1 cellular context compared by ENCODE assay signal in the genomic region with DNA sequence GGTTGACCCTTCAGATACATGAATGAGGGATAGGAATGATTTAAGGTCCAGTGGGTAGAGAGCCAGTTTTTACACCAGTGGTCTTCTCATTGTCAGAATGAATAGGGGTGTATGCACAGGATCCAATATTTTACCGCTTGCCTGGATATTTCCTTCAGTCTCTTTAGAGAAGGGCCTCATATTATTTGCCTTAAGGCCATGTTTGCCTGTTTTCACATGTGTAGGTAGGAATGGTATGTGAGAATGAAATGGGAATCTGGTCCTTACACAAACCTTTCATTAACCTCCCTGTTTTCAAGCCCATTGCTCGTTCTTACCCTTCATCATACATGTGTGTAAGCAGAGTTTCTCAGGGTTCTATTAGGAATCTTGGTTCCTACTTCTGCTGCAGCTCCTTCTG.
TF ChIP-seq lines count a peak whose summit lies in the region.

No MANE protein-coding gene starts in this region.

TF ChIP-seq in H1, 55 proteins besides CTCF, POLR2A, EP300 and RAD21 (continued from another document):
- TF ChIP-seq BACH1 (IDR thresholded peaks at IDR 0.05; ENCODE audit: low read length) (no peak), CTBP2 (IDR thresholded peaks at IDR 0.05; ENCODE audit: borderline replicate concordance, insufficient read depth, insufficient read length, low read length) (no peak), CREB1 (IDR thresholded peaks at IDR 0.05) (no peak), HDAC2 (IDR thresholded peaks at IDR 0.05; ENCODE audit: borderline replicate concordance in 1 of 2, low read depth in 2 of 2, low read length in 2 of 2) (no peak), JUND (IDR thresholded peaks at IDR 0.05; ENCODE audit: low read length) (no peak), GTF2F1 (IDR thresholded peaks at IDR 0.05; ENCODE audit: borderline replicate concordance, low read depth, low read length) (no peak), SIRT6 (IDR thresholded peaks at IDR 0.05; ENCODE audit: low read length) (no peak), SP1 (IDR thresholded peaks at IDR 0.05; ENCODE audit: low read depth, low read length) (no peak), SIN3A (conservative IDR thresholded peaks at IDR 0.05 in 1 of 2, IDR thresholded peaks at IDR 0.05 in 1 of 2; ENCODE audit: low read depth in 1 of 2, low read length in 2 of 2) (no peak), TEAD4 (IDR thresholded peaks at IDR 0.05; ENCODE audit: low read depth, low read length) (no peak), POLR2AphosphoS5 (IDR thresholded peaks at IDR 0.05; ENCODE audit: low read depth, low read length) (no peak)
- TF ChIP-seq, protein P1, sequence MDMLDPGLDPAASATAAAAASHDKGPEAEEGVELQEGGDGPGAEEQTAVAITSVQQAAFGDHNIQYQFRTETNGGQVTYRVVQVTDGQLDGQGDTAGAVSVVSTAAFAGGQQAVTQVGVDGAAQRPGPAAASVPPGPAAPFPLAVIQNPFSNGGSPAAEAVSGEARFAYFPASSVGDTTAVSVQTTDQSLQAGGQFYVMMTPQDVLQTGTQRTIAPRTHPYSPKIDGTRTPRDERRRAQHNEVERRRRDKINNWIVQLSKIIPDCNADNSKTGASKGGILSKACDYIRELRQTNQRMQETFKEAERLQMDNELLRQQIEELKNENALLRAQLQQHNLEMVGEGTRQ (IDR thresholded peaks at IDR 0.05; ENCODE audit: low read length): no peak
- TF ChIP-seq, protein P2, sequence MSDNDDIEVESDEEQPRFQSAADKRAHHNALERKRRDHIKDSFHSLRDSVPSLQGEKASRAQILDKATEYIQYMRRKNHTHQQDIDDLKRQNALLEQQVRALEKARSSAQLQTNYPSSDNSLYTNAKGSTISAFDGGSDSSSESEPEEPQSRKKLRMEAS (IDR thresholded peaks at IDR 0.05): no peak
- TF ChIP-seq, protein P3, sequence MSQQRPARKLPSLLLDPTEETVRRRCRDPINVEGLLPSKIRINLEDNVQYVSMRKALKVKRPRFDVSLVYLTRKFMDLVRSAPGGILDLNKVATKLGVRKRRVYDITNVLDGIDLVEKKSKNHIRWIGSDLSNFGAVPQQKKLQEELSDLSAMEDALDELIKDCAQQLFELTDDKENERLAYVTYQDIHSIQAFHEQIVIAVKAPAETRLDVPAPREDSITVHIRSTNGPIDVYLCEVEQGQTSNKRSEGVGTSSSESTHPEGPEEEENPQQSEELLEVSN (IDR thresholded peaks at IDR 0.05): no peak
